Comparison of ENCODE assay signal across 18 cellular contexts in the genomic region with DNA sequence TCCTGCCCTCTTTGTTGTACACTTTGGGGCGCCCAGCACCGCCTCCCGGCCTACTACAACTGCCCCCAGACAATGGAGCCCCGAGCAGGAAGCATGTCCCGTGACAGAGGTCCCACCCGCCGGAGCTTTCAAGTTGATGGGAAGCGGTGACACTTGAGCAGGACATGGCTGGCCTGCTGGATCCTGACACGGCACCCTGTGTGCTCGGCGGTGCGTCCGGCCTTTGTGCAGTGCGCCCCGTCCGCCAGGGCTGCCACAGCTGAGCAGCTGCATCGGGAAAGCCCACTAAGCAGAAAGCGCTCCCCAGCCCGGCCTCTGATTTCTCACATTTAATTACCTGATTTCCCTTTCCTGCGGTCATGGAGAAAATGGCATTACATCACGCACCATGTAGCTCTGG.
A peak's percentile ranks its signal among the peaks of the same experiment; 100 is the strongest.
DNase-seq lines count a peak whose midpoint lies in the region; FAIRE-seq and TF ChIP-seq lines count a peak whose summit lies in the region.
"Had no signal": no experiment of that assay in that cellular context is flagged by ENCODE, and none has a peak within 500 bp of the region (broad histone marks: within the 10 kb centered on the region; RNA-seq: fewer than 3 reads in every experiment).

No MANE protein-coding gene starts in this region.

- no peaks in the 10 kb centered on the region for H3K36me3 ChIP-seq in mesendoderm (ENCODE audit: control insufficient read depth, insufficient read depth, low read length)
- no peaks in the 10 kb centered on the region for H3K36me3 ChIP-seq in neuron (ENCODE audit: insufficient read depth, low read length)
- no peaks in the 10 kb centered on the region for H3K36me3 ChIP-seq in Karpas-422 (ENCODE audit: insufficient read depth, low read length)
- H3K36me3 ChIP-seq: BLaER1 treated with 17β-estradiol and CSF1 and Interleukin-3, amounts not matched to agents 10 nM and 100 nM had no signal

- H3K79me1 ChIP-seq in mesendoderm (ENCODE audit: low read length): no peaks in the 10 kb centered on the region

- H3K27me3 ChIP-seq in mesendoderm (ENCODE audit: insufficient read depth, low read length, poor library complexity) (no peaks in the 10 kb centered on the region), neuron (ENCODE audit: insufficient read depth, low read length) (no peaks in the 10 kb centered on the region), Karpas-422 (ENCODE audit: low read length) (no peaks in the 10 kb centered on the region)
- H3K27me3 ChIP-seq: BLaER1 treated with 17β-estradiol and CSF1 and Interleukin-3, amounts not matched to agents 10 nM and 100 nM had no signal

- no peak overlapping the region for H2BK120ac ChIP-seq in mesendoderm (ENCODE audit: low read depth, low read length)

- H3K4me1 ChIP-seq in mesendoderm (ENCODE audit: control insufficient read depth, low read depth, low read length) (peaks cover 10% of the 10 kb centered on the region), neuron (ENCODE audit: insufficient read depth, low read length) (peaks cover 7% of the 10 kb centered on the region), Karpas-422 (ENCODE audit: low read length) (no peaks in the 10 kb centered on the region)

- no peak overlapping the region for H2BK15ac ChIP-seq in mesendoderm (replicated peaks; ENCODE audit: low read depth)

- peak overlapping the region; percentile 1 for H3K18ac ChIP-seq in mesendoderm (ENCODE audit: low read length)

- H3K23ac ChIP-seq in mesendoderm (ENCODE audit: low read length): no peak overlapping the region

- H3K27ac ChIP-seq in mesendoderm (ENCODE audit: low read depth, low read length) (no peak overlapping the region), Karpas-422 (ENCODE audit: low read length) (no peak overlapping the region)
- H3K27ac ChIP-seq: BLaER1 treated with 17β-estradiol and CSF1 and Interleukin-3, amounts not matched to agents 10 nM and 100 nM had no signal

- no peaks in the 10 kb centered on the region for H3K79me2 ChIP-seq in mesendoderm (ENCODE audit: control insufficient read depth, insufficient read depth, low read length)
- no peaks in the 10 kb centered on the region for H3K79me2 ChIP-seq in Karpas-422 (ENCODE audit: low read length)

- no peak overlapping the region for H3K9ac ChIP-seq in mesendoderm (ENCODE audit: low read length)
- H3K9ac ChIP-seq in Karpas-422 (ENCODE audit: low read length): no peak overlapping the region
- H3K9ac ChIP-seq: BLaER1 treated with 17β-estradiol and CSF1 and Interleukin-3, amounts not matched to agents 10 nM and 100 nM had no signal

- no peak overlapping the region for H3K4ac ChIP-seq in mesendoderm (ENCODE audit: low read depth, low read length)

- no peak overlapping the region for H2BK5ac ChIP-seq in mesendoderm (ENCODE audit: low read length)

- DNase-seq in Daoy (ENCODE audit: low read depth) (peak; percentile 51), astrocyte of the hippocampus (ENCODE audit: low read depth, low spot score) (peak; percentile 7), mesendoderm (no peak), cerebellar cortex (ENCODE audit: low spot score) (no peak), Karpas-422 (no peak), D721Med (ENCODE audit: insufficient read length, low spot score) (no peak), GM03348 (ENCODE audit: low spot score) (no peak)
- DNase-seq: ACHN; Calu3; CD4-positive, alpha-beta T cell; DMS79; EL; HCEC 1CT; HFFc6 had no signal

- no peak overlapping the region for H3K56ac ChIP-seq in mesendoderm (ENCODE audit: low read length)

- H4K8ac ChIP-seq in mesendoderm (ENCODE audit: low read depth, low read length): no peak overlapping the region

- no peak overlapping the region for H4K5ac ChIP-seq in mesendoderm (ENCODE audit: low read length)

- H4K20me1 ChIP-seq in Karpas-422 (ENCODE audit: insufficient read depth, low read depth, low read length): no peaks in the 10 kb centered on the region
- H4K20me1 ChIP-seq: BLaER1 treated with 17β-estradiol and CSF1 and Interleukin-3, amounts not matched to agents 10 nM and 100 nM had no signal

- H3K4me3 ChIP-seq in mesendoderm (ENCODE audit: low read length) (no peak overlapping the region), neuron (ENCODE audit: low read length) (peak overlapping the region; percentile 23), Karpas-422 (ENCODE audit: low read length) (no peak overlapping the region)
- H3K4me3 ChIP-seq: BLaER1 treated with 17β-estradiol and CSF1 and Interleukin-3, amounts not matched to agents 10 nM and 100 nM had no signal

- H3K4me2 ChIP-seq in mesendoderm (ENCODE audit: low read length) (no peak overlapping the region), Karpas-422 (ENCODE audit: low read depth, low read length, poor library complexity, severe bottlenecking) (no peak overlapping the region)
- H3K4me2 ChIP-seq: BLaER1 treated with 17β-estradiol and CSF1 and Interleukin-3, amounts not matched to agents 10 nM and 100 nM had no signal

- H3K9me2 ChIP-seq in Karpas-422 (replicated peaks; ENCODE audit: insufficient read depth, low read length): no peaks in the 10 kb centered on the region

- WGBS in mesendoderm (ENCODE audit: extremely low coverage, insufficient coverage, low lambda C conversion rate): no CpG with 5 or more reads among the region's 21 CpGs

- no peak for FAIRE-seq in D721Med (lab: Jason Lieb, UNC)
- FAIRE-seq: G401.6, GM12892 had no signal

- no peak overlapping the region for H2AK5ac ChIP-seq in mesendoderm (ENCODE audit: low read length)

- TF ChIP-seq CTCF in D721Med (IDR thresholded peaks at IDR 0.05; ENCODE audit: insufficient read depth, missing control alignments): no peak

- H3K9me3 ChIP-seq in neuron (ENCODE audit: low read length): no peaks in the 10 kb centered on the region
- H3K9me3 ChIP-seq in Karpas-422 (ENCODE audit: low read length): peaks cover 8% of the 10 kb centered on the region; the same call in 1 of the 2 replicates

- H2AFZ ChIP-seq in neuron (ENCODE audit: low read depth, low read length) (peak overlapping the region; percentile 11), Karpas-422 (ENCODE audit: low read length) (no peak overlapping the region)

Comparison
In these comparisons a context has a peak if more than half of its experiments do, and no peak if none do; other contexts are left out.
1. DNase-seq: peak in Daoy (single experiment) and astrocyte of the hippocampus (single experiment); none in mesendoderm (single experiment), cerebellar cortex (single experiment), Karpas-422 (single experiment), D721Med (single experiment) and GM03348 (single experiment).